Comparison of ENCODE assay signal across 4 cellular contexts in genomic region chrX:43283187-43283586, GRCh38.
"Had no signal": no experiment of that assay in that cellular context is flagged by ENCODE, and none has a peak within 500 bp of the region (broad histone marks: within the 10 kb centered on the region; RNA-seq: fewer than 3 reads in every experiment).

No MANE protein-coding gene starts in this region.

- ATAC-seq: GM23338, HepG2 had no signal

- DNase-seq: H9, HCEC 1CT had no signal
